ENCODE assay signal across 15 cellular contexts in genomic region chr21:31530918-31531705, GRCh38.
DNase-seq lines count a peak whose midpoint lies in the region; ATAC-seq and TF ChIP-seq lines count a peak whose summit lies in the region.
"Had no signal": no experiment of that assay in that cellular context is flagged by ENCODE, and none has a peak within 500 bp of the region (broad histone marks: within the 10 kb centered on the region; RNA-seq: fewer than 3 reads in every experiment).

No MANE protein-coding gene starts in this region.

- H3K9me3 Mint-ChIP-seq in MCF 10A (ENCODE audit: unreplicated experiment) = no peaks in the 10 kb centered on the region
- no peaks in the 10 kb centered on the region for H3K9me3 Mint-ChIP-seq in activated naive CD8-positive, alpha-beta T cell treated with anti-CD3 and anti-CD28 coated beads for 36 hours
- H3K9me3 Mint-ChIP-seq: natural killer cell treated with Interleukin-12 subunit alpha and Interleukin-12 subunit beta and Interleukin-15 and Interleukin-18, amount 100 ng/mL, for 72 hours had no signal

- H3K27me3 Mint-ChIP-seq in MCF 10A (ENCODE audit: insufficient read depth, unreplicated experiment) = no peaks in the 10 kb centered on the region
- no peaks in the 10 kb centered on the region for H3K27me3 Mint-ChIP-seq in activated naive CD8-positive, alpha-beta T cell treated with anti-CD3 and anti-CD28 coated beads for 36 hours
- H3K27me3 Mint-ChIP-seq: natural killer cell treated with Interleukin-12 subunit alpha and Interleukin-12 subunit beta and Interleukin-15 and Interleukin-18, amount 100 ng/mL, for 72 hours had no signal

- POLR2A ChIA-PET in MCF 10A (lab: Yijun Ruan, JAX) = no interaction called here

- no peak overlapping the region for H3K27ac ChIP-seq in mammary epithelial cell (ENCODE audit: insufficient read depth, low read depth, low read length)
- no peak overlapping the region for H3K27ac ChIP-seq in testis
- H3K27ac ChIP-seq: KMS-11 had no signal

- intact Hi-C loops in mammary epithelial cell (cut with micrococcal nuclease) (no loop called here), MCF 10A (cut with micrococcal nuclease) (no loop called here), testis (cut with DNase I; ENCODE audit: low total_unique reads) (no loop called here)

- H3K79me2 ChIP-seq in mammary epithelial cell (ENCODE audit: insufficient read depth, low read length) = no peaks in the 10 kb centered on the region

- CTCF ChIA-PET in mammary epithelial cell (lab: Charles Lee; ENCODE audit: low non-redundant PET) = no interaction called here
- CTCF ChIA-PET in MCF 10A (lab: Yijun Ruan, JAX) = interaction anchor here (0.7 to 1.2 kb wide), 2 partner anchors 332 to 350 kb away, joined by 4 read pairs; no protein-coding TSS in a partner anchor

- H3K27me3 ChIP-seq in mammary epithelial cell (ENCODE audit: insufficient read depth, low read length) (no peaks in the 10 kb centered on the region), endocrine pancreas (ENCODE audit: control insufficient read depth, insufficient read depth, low read length) (no peaks in the 10 kb centered on the region), testis (no peaks in the 10 kb centered on the region)

- in situ Hi-C loops in mammary epithelial cell (cut with MboI; ENCODE audit: low sequenced_read_pairs in 2 of 2) = no loop called here

- DNase-seq in mammary epithelial cell (no peak), MCF 10A (ENCODE audit: unreplicated experiment) (no peak), NCI-H510A treated with DMSO at 0.1 percent for 48 hours (lab: John Stamatoyannopoulos, UW) (peak; percentile 96), testis (peak; percentile 50), islet precursor cell (no peak)
- no peak for DNase-seq in activated naive CD8-positive, alpha-beta T cell treated with anti-CD3 and anti-CD28 coated beads for 36 hours
- DNase-seq: 8988T, activated T-cell treated with anti-CD3 and anti-CD28 coated beads for 4 hours, cortex of kidney, hippocampal formation, SW 1271 had no signal

- H3K4me3 ChIP-seq in mammary epithelial cell (replicated peaks in 1 of 3; ENCODE audit: insufficient read depth in 1 of 3, low read depth in 2 of 3, low read length in 3 of 3) = no peak overlapping the region
- H3K4me3 ChIP-seq in endocrine pancreas (ENCODE audit: control insufficient read depth, insufficient read depth, low read length) = peak overlapping the region; percentile 52
- H3K4me3 ChIP-seq in testis = no peak overlapping the region

- BruUV-seq in mammary epithelial cell (replicated peaks; lab: Mats Ljungman, UMichigan) = no TSS peak
- no TSS peak for BruUV-seq in MCF 10A (replicated peaks; lab: Mats Ljungman, UMichigan)

- TF ChIP-seq POLR2A in testis (IDR thresholded peaks at IDR 0.05) = no peak

- no peaks in the 10 kb centered on the region for H3K36me3 Mint-ChIP-seq in MCF 10A (ENCODE audit: insufficient read depth, unreplicated experiment)
- no peaks in the 10 kb centered on the region for H3K36me3 Mint-ChIP-seq in activated naive CD8-positive, alpha-beta T cell treated with anti-CD3 and anti-CD28 coated beads for 36 hours
- H3K36me3 Mint-ChIP-seq: natural killer cell treated with Interleukin-12 subunit alpha and Interleukin-12 subunit beta and Interleukin-15 and Interleukin-18, amount 100 ng/mL, for 72 hours had no signal

- no peak overlapping the region for H3K27ac Mint-ChIP-seq in MCF 10A (ENCODE audit: low read depth, unreplicated experiment)
- no peak overlapping the region for H3K27ac Mint-ChIP-seq in activated naive CD8-positive, alpha-beta T cell treated with anti-CD3 and anti-CD28 coated beads for 36 hours
- H3K27ac Mint-ChIP-seq: natural killer cell treated with Interleukin-12 subunit alpha and Interleukin-12 subunit beta and Interleukin-15 and Interleukin-18, amount 100 ng/mL, for 72 hours had no signal

- H4K20me1 ChIP-seq in mammary epithelial cell (ENCODE audit: insufficient read depth, low read length) = no peaks in the 10 kb centered on the region

- TF ChIP-seq CTCF in mammary epithelial cell (conservative IDR thresholded peaks at IDR 0.05 in 1 of 2, IDR thresholded peaks at IDR 0.05 in 1 of 2; ENCODE audit: extremely low read depth in 1 of 2, insufficient read depth in 1 of 2, low read depth in 1 of 2, low read length in 2 of 2) (no peak), MCF 10A (IDR thresholded peaks at IDR 0.05; ENCODE audit: unreplicated experiment) (no peak), testis (IDR thresholded peaks at IDR 0.05) (no peak)

- H3K36me3 ChIP-seq in mammary epithelial cell (ENCODE audit: insufficient read depth, low read length) (no peaks in the 10 kb centered on the region), endocrine pancreas (ENCODE audit: control insufficient read depth, insufficient read depth, low read length) (no peaks in the 10 kb centered on the region), testis (ENCODE audit: low read depth, missing control alignments) (no peaks in the 10 kb centered on the region)

- H2AFZ ChIP-seq in mammary epithelial cell (ENCODE audit: low read depth, low read length) = peak overlapping the region; percentile 11

- no peak overlapping the region for H3K4me3 Mint-ChIP-seq in MCF 10A (ENCODE audit: unreplicated experiment)
- no peak overlapping the region for H3K4me3 Mint-ChIP-seq in activated naive CD8-positive, alpha-beta T cell treated with anti-CD3 and anti-CD28 coated beads for 36 hours
- H3K4me3 Mint-ChIP-seq: natural killer cell treated with Interleukin-12 subunit alpha and Interleukin-12 subunit beta and Interleukin-15 and Interleukin-18, amount 100 ng/mL, for 72 hours had no signal

- H3K4me1 ChIP-seq in mammary epithelial cell (ENCODE audit: insufficient read depth, low read length) = no peaks in the 10 kb centered on the region
- H3K4me1 ChIP-seq in endocrine pancreas (ENCODE audit: control insufficient read depth, insufficient read depth, low read length) = no peaks in the 10 kb centered on the region
- H3K4me1 ChIP-seq in testis = peaks cover 25% of the 10 kb centered on the region

- WGBS in mammary epithelial cell (ENCODE audit: low coverage, missing lambda C conversion rate) = 54% methylated on average over 10 of the region's 10 CpGs
- WGBS in testis, 2 donors = 57 to 60% methylated on average over 10 of the region's 10 CpGs

- ATAC-seq in GM19351 (IDR thresholded peaks at IDR 0.05; ENCODE audit: unreplicated experiment) = no peak
- ATAC-seq: natural killer cell treated with Interleukin-12 subunit alpha and Interleukin-12 subunit beta and Interleukin-15 and Interleukin-18, amount 100 ng/mL, for 72 hours had no signal

- dilution Hi-C loops in mammary epithelial cell (cut with HindIII; ENCODE audit: low sequenced_read_pairs) = no loop called here

- H3K9ac ChIP-seq in mammary epithelial cell (ENCODE audit: insufficient read depth, low read length) (no peak overlapping the region), endocrine pancreas (ENCODE audit: control insufficient read depth, insufficient read depth, low read length) (peak overlapping the region; percentile 56)
- H3K9ac ChIP-seq: KMS-11 had no signal

- no peaks in the 10 kb centered on the region for H3K4me1 Mint-ChIP-seq in MCF 10A (ENCODE audit: insufficient read depth, unreplicated experiment)
- H3K4me1 Mint-ChIP-seq in activated naive CD8-positive, alpha-beta T cell treated with anti-CD3 and anti-CD28 coated beads for 36 hours = peaks cover 3% of the 10 kb centered on the region

- H3K9me3 ChIP-seq in mammary epithelial cell (replicated peaks; ENCODE audit: insufficient read depth, low read length) = no peaks in the 10 kb centered on the region
- H3K9me3 ChIP-seq in endocrine pancreas (ENCODE audit: control insufficient read depth, low read length) = no peaks in the 10 kb centered on the region
- H3K9me3 ChIP-seq in testis = no peaks in the 10 kb centered on the region

- H3K4me2 ChIP-seq in mammary epithelial cell (ENCODE audit: insufficient read depth, low read depth, low read length) = no peak overlapping the region
- H3K4me2 ChIP-seq: KMS-11 had no signal

Comparison
In these comparisons a context has a peak if more than half of its experiments do, and no peak if none do; other contexts are left out.
1. DNase-seq: peak in NCI-H510A treated with DMSO at 0.1 percent for 48 hours (single experiment) and testis (single experiment); none in mammary epithelial cell (single experiment), MCF 10A (single experiment), islet precursor cell (single experiment) and activated naive CD8-positive, alpha-beta T cell treated with anti-CD3 and anti-CD28 coated beads for 36 hours (single experiment).